ENCODE assay signal across 4 cellular contexts in genomic region chr6:125841356-125842090, GRCh38.
TF ChIP-seq lines count a peak whose summit lies in the region.

No MANE protein-coding gene starts in this region.

TF ChIP-seq in SK-N-SH treated with all-trans-retinoic acid at 6 μM for 48 hours, 23 proteins besides CTCF, POLR2A, EP300 and RAD21:
- no peak for TF ChIP-seq ZC3H10 (CRISPR knock-in tag; IDR thresholded peaks at IDR 0.05)
- TF ChIP-seq ISL1 (CRISPR knock-in tag; IDR thresholded peaks at IDR 0.05): peak; percentile 86
TF ChIP-seq in SK-N-SH treated with all-trans-retinoic acid at 6 μM for 48 hours: peak in this region for 1.

TF ChIP-seq in SK-N-SH, 30 proteins besides CTCF, POLR2A, EP300 and RAD21:
- TF ChIP-seq RXRA (IDR thresholded peaks at IDR 0.05; ENCODE audit: borderline replicate concordance, low read depth) (no peak), MEF2A (IDR thresholded peaks at IDR 0.05; ENCODE audit: borderline replicate concordance, low read depth) (no peak), SIN3A (IDR thresholded peaks at IDR 0.05; ENCODE audit: borderline replicate concordance, low read depth, low read length) (no peak), IRF3 (IDR thresholded peaks at IDR 0.05; ENCODE audit: low read depth, low read length) (no peak), CHD2 (IDR thresholded peaks at IDR 0.05; ENCODE audit: low read length, partially characterized antibody) (no peak), JUND (IDR thresholded peaks at IDR 0.05) (no peak), PBX3 (IDR thresholded peaks at IDR 0.05) (no peak), RCOR1 (IDR thresholded peaks at IDR 0.05; ENCODE audit: low read length) (no peak), NFIC (IDR thresholded peaks at IDR 0.05; ENCODE audit: borderline replicate concordance) (no peak), NRF1 (IDR thresholded peaks at IDR 0.05; ENCODE audit: low read depth, low read length) (no peak), GATA2 (CRISPR knock-in tag; IDR thresholded peaks at IDR 0.05) (no peak), SMC3 (IDR thresholded peaks at IDR 0.05; ENCODE audit: low read depth, low read length) (no peak), YY1 (IDR thresholded peaks at IDR 0.05; ENCODE audit: low read depth) (no peak)

TF ChIP-seq in K562, 482 proteins besides CTCF, POLR2A, EP300 and RAD21:
- no peak for TF ChIP-seq PBX2 (CRISPR knock-in tag; IDR thresholded peaks at IDR 0.05; ENCODE audit: low read depth)
- peak; percentile 50 for TF ChIP-seq PBX2 (tag; conservative IDR thresholded peaks at IDR 0.05; ENCODE audit: low read depth)
- no peak for TF ChIP-seq SRSF7 (optimal IDR thresholded peaks at IDR 0.05; ENCODE audit: low read depth, low read length)
- no peak for TF ChIP-seq ZNF224 (CRISPR knock-in tag; IDR thresholded peaks at IDR 0.05)
- no peak for TF ChIP-seq SIN3A (IDR thresholded peaks at IDR 0.05; ENCODE audit: borderline replicate concordance in 2 of 2, control insufficient read depth in 1 of 2, low read depth in 2 of 2, low read length in 2 of 2)
- peak; percentile 63 for TF ChIP-seq PKNOX1 (IDR thresholded peaks at IDR 0.05)
- TF ChIP-seq CBFA2T3 (IDR thresholded peaks at IDR 0.05): no peak
- no peak for TF ChIP-seq L3MBTL2 (IDR thresholded peaks at IDR 0.05)
- TF ChIP-seq MEIS2 (IDR thresholded peaks at IDR 0.05; ENCODE audit: partially characterized antibody): peak; percentile 46
- no peak for TF ChIP-seq STAG1 (CRISPR knock-in tag; IDR thresholded peaks at IDR 0.05; ENCODE audit: borderline replicate concordance)
- no peak for TF ChIP-seq ZNF707 (CRISPR knock-in tag; conservative IDR thresholded peaks at IDR 0.05)
- no peak for TF ChIP-seq CHD2 (IDR thresholded peaks at IDR 0.05; ENCODE audit: low read depth, low read length)
- no peak for TF ChIP-seq ZBTB7A (IDR thresholded peaks at IDR 0.05; ENCODE audit: borderline replicate concordance, control insufficient read depth, low read depth, low read length)
- TF ChIP-seq FOXM1 (IDR thresholded peaks at IDR 0.05; ENCODE audit: low read depth): no peak
- TF ChIP-seq FOXM1 (CRISPR knock-in tag; IDR thresholded peaks at IDR 0.05; ENCODE audit: low read depth): no peak
- TF ChIP-seq JUNB (CRISPR knock-in tag; conservative IDR thresholded peaks at IDR 0.05): no peak

TF ChIP-seq in H1, 55 proteins besides CTCF, POLR2A, EP300 and RAD21:
- TF ChIP-seq FOSL1 (IDR thresholded peaks at IDR 0.05; ENCODE audit: insufficient read depth, low read depth, low read length): no peak
- TF ChIP-seq POU5F1 (IDR thresholded peaks at IDR 0.05; ENCODE audit: low read depth, low read length): 0 out of 2 replicates have a peak, but pooled peaks have one; percentile 53
- no peak for TF ChIP-seq CBX5 (IDR thresholded peaks at IDR 0.05; ENCODE audit: low read depth, low read length)
